In genomic region chr19:14416743-14417214, GRCh38 we compare ENCODE assay signal across 10 cellular contexts. TPM values are rescaled to one million over a fixed set of nuclear protein-coding genes. Genes with fewer than 3 reads are reported as not detected.
A peak's percentile ranks its signal among the peaks of the same experiment; 100 is the strongest.
DNase-seq lines count a peak whose midpoint lies in the region; ATAC-seq and TF ChIP-seq lines count a peak whose summit lies in the region.
"Had no signal": no experiment of that assay in that cellular context is flagged by ENCODE, and none has a peak within 500 bp of the region (broad histone marks: within the 10 kb centered on the region; RNA-seq: fewer than 3 reads in every experiment).

No MANE protein-coding gene starts in this region.

- H3K9me3 ChIP-seq in osteoblast (ENCODE audit: low read depth, low read length) = no peaks in the 10 kb centered on the region
- H3K9me3 ChIP-seq: tibial artery had no signal

- H3K4me3 Mint-ChIP-seq in T-helper 1 cell treated with Interleukin-12 subunit alpha and Interleukin-12 subunit beta and Interleukin-4 antibody, amounts not matched to agents 30 μg/mL and 1 μg/mL, for 36 hours = peak overlapping the region; percentile 95
- H3K4me3 Mint-ChIP-seq in brain = peak overlapping the region; percentile 79 to 93 (median 87)

- H3K27ac ChIP-seq in osteoblast (ENCODE audit: low read depth, low read length) = peak overlapping the region; percentile 6
- H3K27ac ChIP-seq: tibial artery had no signal

- peak overlapping the region; percentile 88 for H3K27ac Mint-ChIP-seq in T-helper 1 cell treated with Interleukin-12 subunit alpha and Interleukin-12 subunit beta and Interleukin-4 antibody, amounts not matched to agents 30 μg/mL and 1 μg/mL, for 36 hours
- H3K27ac Mint-ChIP-seq in brain = peak overlapping the region; percentile 21 to 93 (median 80)

- H2AFZ ChIP-seq in osteoblast (ENCODE audit: low read length) = no peak overlapping the region

- ATAC-seq in HG02588 (IDR thresholded peaks at IDR 0.05; ENCODE audit: unreplicated experiment) = no peak
- ATAC-seq in GM19397 (IDR thresholded peaks at IDR 0.05; ENCODE audit: unreplicated experiment) = no peak
- ATAC-seq: sciatic nerve had no signal

- peaks cover 42% of the 10 kb centered on the region for H3K4me1 Mint-ChIP-seq in T-helper 1 cell treated with Interleukin-12 subunit alpha and Interleukin-12 subunit beta and Interleukin-4 antibody, amounts not matched to agents 30 μg/mL and 1 μg/mL, for 36 hours (ENCODE audit: low read depth)
- peaks cover 68% of the 10 kb centered on the region for H3K4me1 Mint-ChIP-seq in brain

- H3K79me2 ChIP-seq in osteoblast (ENCODE audit: insufficient read depth, low read length) = peaks cover 72% of the 10 kb centered on the region

- peaks cover 43% of the 10 kb centered on the region for H4K20me1 ChIP-seq in osteoblast (ENCODE audit: insufficient read depth, low read length)

- TF ChIP-seq CTCF in brain (conservative IDR thresholded peaks at IDR 0.05) = no peak
- no peak for TF ChIP-seq CTCF in osteoblast (IDR thresholded peaks at IDR 0.05; ENCODE audit: extremely low read depth, low read depth, low read length)

- no peaks in the 10 kb centered on the region for H3K27me3 Mint-ChIP-seq in T-helper 1 cell treated with Interleukin-12 subunit alpha and Interleukin-12 subunit beta and Interleukin-4 antibody, amounts not matched to agents 30 μg/mL and 1 μg/mL, for 36 hours (ENCODE audit: low read depth)
- peaks cover 11% of the 10 kb centered on the region for H3K27me3 Mint-ChIP-seq in brain

- no peaks in the 10 kb centered on the region for H3K27me3 ChIP-seq in osteoblast (ENCODE audit: insufficient read depth, low read length)
- H3K27me3 ChIP-seq: tibial artery had no signal

- no peak overlapping the region for H3K4me3 ChIP-seq in osteoblast (ENCODE audit: insufficient read depth, low read length)

- no peaks in the 10 kb centered on the region for H3K9me3 Mint-ChIP-seq in T-helper 1 cell treated with Interleukin-12 subunit alpha and Interleukin-12 subunit beta and Interleukin-4 antibody, amounts not matched to agents 30 μg/mL and 1 μg/mL, for 36 hours
- peaks cover 0 to 24% (median 3%) of the 10 kb centered on the region in 5 experiments for H3K9me3 Mint-ChIP-seq in brain

- peaks cover 32% of the 10 kb centered on the region for H3K36me3 Mint-ChIP-seq in T-helper 1 cell treated with Interleukin-12 subunit alpha and Interleukin-12 subunit beta and Interleukin-4 antibody, amounts not matched to agents 30 μg/mL and 1 μg/mL, for 36 hours (ENCODE audit: low read depth)
- peaks cover 40% of the 10 kb centered on the region for H3K36me3 Mint-ChIP-seq in brain

- H3K4me2 ChIP-seq in osteoblast (ENCODE audit: insufficient read depth, low read length) = peak overlapping the region; percentile 1

- peaks cover 21% of the 10 kb centered on the region for H3K4me1 ChIP-seq in osteoblast (ENCODE audit: insufficient read depth, low read length)

- H3K36me3 ChIP-seq in osteoblast (ENCODE audit: insufficient read depth, low read length) = peaks cover 13% of the 10 kb centered on the region

- DNase-seq in T-helper 1 cell (no peak), MV-4-11 (lab: John Stamatoyannopoulos, UW) (peak; percentile 52), osteoblast (ENCODE audit: insufficient read length, low spot score, missing footprints) (no peak), NCI-H187 (lab: John Stamatoyannopoulos, UW) (no peak)

RNA-seq across cellular contexts. Expression of gene DDX39A, which starts 2.4 kb away (rescaled TPM):
- 202 TPM for polyA plus RNA-seq in brain (ENCODE audit: insufficient read depth, low read depth, low replicate concordance)
- 42.1 and 49.2 TPM in 2 replicates for total RNA-seq in osteoblast

RNA-seq across cellular contexts. Expression of gene PKN1, which starts 16.3 kb away (rescaled TPM):
- 287 TPM for polyA plus RNA-seq in brain (ENCODE audit: insufficient read depth, low read depth, low replicate concordance)
- total RNA-seq in osteoblast = 138 and 167 TPM in 2 replicates

RNA-seq across cellular contexts. Expression of gene ADGRE5, which starts 35.5 kb away (rescaled TPM):
- polyA plus RNA-seq in brain (ENCODE audit: insufficient read depth, low read depth, low replicate concordance) = 8.2 TPM
- total RNA-seq in osteoblast = 16.8 and 25.3 TPM in 2 replicates

RNA-seq across cellular contexts. Expression of gene PTGER1, which starts 58.4 kb away (rescaled TPM):
- 1.5 TPM for polyA plus RNA-seq in brain (ENCODE audit: insufficient read depth, low read depth, low replicate concordance)
- total RNA-seq in osteoblast = 0.72 and 0.88 TPM in 2 replicates
